Comparison of ENCODE assay signal across 8 cellular contexts in the genomic region with DNA sequence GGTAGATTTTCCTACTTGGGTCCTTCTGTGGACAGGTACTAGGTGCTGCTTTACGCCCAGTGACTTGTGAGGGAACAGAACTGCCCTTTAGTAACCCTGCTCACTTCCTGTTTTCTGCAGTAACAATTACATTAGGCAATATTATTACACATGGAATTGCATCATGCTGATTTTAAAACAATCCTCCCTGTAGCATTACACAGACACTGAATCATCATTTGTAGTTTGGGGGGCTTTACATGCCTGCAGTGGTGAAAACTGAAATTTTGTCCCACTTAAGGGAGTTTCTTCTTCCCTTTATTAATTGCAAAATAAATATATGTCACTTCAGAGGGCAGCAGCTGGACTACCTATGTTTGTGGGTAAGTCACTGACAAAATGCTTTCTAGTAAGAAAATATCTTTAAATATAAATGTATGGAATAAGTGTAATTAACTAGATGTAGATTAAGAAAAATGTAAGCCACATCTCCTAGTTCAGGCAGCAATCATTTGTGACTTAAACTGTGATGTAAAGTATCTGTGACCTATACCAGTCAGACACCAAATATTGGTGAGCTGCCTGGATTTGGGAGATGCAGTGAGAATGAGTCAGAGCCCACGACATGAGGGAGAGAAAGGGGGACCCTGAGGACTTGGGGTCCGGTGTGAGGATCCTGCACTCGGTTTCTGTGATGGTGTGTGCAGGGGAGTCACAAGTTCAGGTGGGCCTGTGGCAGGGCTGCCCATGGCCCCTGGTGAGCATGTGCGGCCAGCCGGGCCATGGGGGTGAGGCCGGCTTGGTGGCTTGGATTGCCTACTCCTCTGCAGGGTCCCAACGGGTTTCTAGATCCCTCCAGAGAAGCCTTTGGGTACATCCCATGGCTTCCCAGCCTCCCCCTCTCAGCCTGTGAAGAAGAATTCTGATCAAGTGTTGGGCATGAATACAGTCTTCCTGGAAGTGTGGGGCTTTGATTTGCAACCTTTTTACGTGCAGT. TPM values are rescaled to one million over a fixed set of nuclear protein-coding genes. Genes with fewer than 3 reads are reported as not detected.
DNase-seq lines count a peak whose midpoint lies in the region; ATAC-seq, FAIRE-seq and TF ChIP-seq lines count a peak whose summit lies in the region.

No MANE protein-coding gene starts in this region.

- H3K36me3 ChIP-seq in GM12878 (ENCODE audit: control insufficient read depth in 2 of 2, insufficient read depth in 2 of 2, low read length in 1 of 2) (no peaks in the 10 kb centered on the region), mesenchymal stem cell (ENCODE audit: control insufficient read depth in 1 of 2, insufficient read depth in 2 of 2, low read depth in 1 of 2, low read length in 2 of 2) (no peaks in the 10 kb centered on the region)

- no peaks in the 10 kb centered on the region for H3K9me3 ChIP-seq in GM12878 (replicated peaks; ENCODE audit: control insufficient read depth, insufficient read depth, low read length)
- no peaks in the 10 kb centered on the region for H3K9me3 ChIP-seq in mesenchymal stem cell (ENCODE audit: control insufficient read depth, low read length)

- H3K4me3 ChIP-seq in GM12865 (ENCODE audit: low read depth, low read length) = no peak overlapping the region
- no peak overlapping the region for H3K4me3 ChIP-seq in GM12878
- H3K4me3 ChIP-seq in mesenchymal stem cell (ENCODE audit: insufficient read depth in 1 of 2, low read depth in 1 of 2, low read length in 2 of 2) = peak overlapping the region in 1 of 2 experiments; percentile 39

- in situ Hi-C loops in GM12878 (cut with MboI) = loop anchor here (25.0 kb wide), 1 partner anchor 1488 kb away; no protein-coding TSS in a partner anchor

- peak in 1 of 2 experiments; percentile 25; a peak in 1 of 4 replicates for TF ChIP-seq EP300 in GM12878 (IDR thresholded peaks at IDR 0.05; ENCODE audit: borderline replicate concordance in 1 of 2, control insufficient read depth in 1 of 2, low read depth in 2 of 2, low read length in 2 of 2)

- FAIRE-seq in GM12878 (lab: Jason Lieb, UNC) = peak; percentile 59

- H3K9ac ChIP-seq in GM12878 (ENCODE audit: control insufficient read depth, insufficient read depth, low read length) = no peak overlapping the region
- H3K9ac ChIP-seq in mesenchymal stem cell (ENCODE audit: low read length) = peak overlapping the region; percentile 61

- no peak overlapping the region for H2AK5ac ChIP-seq in mesenchymal stem cell (ENCODE audit: low read length, severe bottlenecking)

- POLR2A ChIA-PET in GM12878 (lab: Charles Lee) = interaction anchor here (0.6 kb wide), 1 partner anchor 25 kb away, joined by 4 read pairs; no protein-coding TSS in a partner anchor

- H2AFZ ChIP-seq in GM12878 (ENCODE audit: control insufficient read depth, low read depth, low read length) (no peak overlapping the region), mesenchymal stem cell (ENCODE audit: low read depth, low read length) (no peak overlapping the region)

- H3K27me3 ChIP-seq in GM12878 (replicated peaks in 1 of 2; ENCODE audit: control insufficient read depth in 2 of 2, insufficient read depth in 2 of 2, low read length in 1 of 2) (no peaks in the 10 kb centered on the region), mesenchymal stem cell (ENCODE audit: control insufficient read depth in 1 of 2, insufficient read depth in 1 of 2, low read length in 2 of 2) (peaks cover 5 to 20% of the 10 kb centered on the region in 2 experiments)

- H3K23ac ChIP-seq in mesenchymal stem cell (ENCODE audit: low read length in 2 of 2) = no peak overlapping the region

- RAD21 ChIA-PET in GM12878 (lab: Charles Lee; ENCODE audit: unreplicated experiment) = interaction anchor here (1.4 kb wide), 2 partner anchors 11 to 33 kb away, joined by 4 to 5 read pairs; no protein-coding TSS in a partner anchor

- H4K8ac ChIP-seq in mesenchymal stem cell (ENCODE audit: low read length) = no peak overlapping the region

- TF ChIP-seq RAD21 in GM12878 (IDR thresholded peaks at IDR 0.05; ENCODE audit: insufficient read depth, low read depth, low read length) = no peak

- H2BK12ac ChIP-seq in mesenchymal stem cell (ENCODE audit: low read length in 2 of 2) = peak overlapping the region in 1 of 2 experiments; percentile 6

- H3K4me1 ChIP-seq in GM12878 (ENCODE audit: control insufficient read depth, insufficient read depth, low read length) = peaks cover 4% of the 10 kb centered on the region; the same call in 1 of the 2 replicates
- no peaks in the 10 kb centered on the region for H3K4me1 ChIP-seq in mesenchymal stem cell (ENCODE audit: control insufficient read depth, insufficient read depth, low read depth, low read length)

- no peak overlapping the region for H3K14ac ChIP-seq in mesenchymal stem cell (ENCODE audit: low read length in 2 of 2)

- WGBS in GM12878 (ENCODE audit: insufficient coverage, insufficient replicate concordance, low lambda C conversion rate, missing lambda C conversion rate) = 44% methylated on average over 9 of the region's 9 CpGs
- WGBS in mesenchymal stem cell = 78% methylated on average over 9 of the region's 9 CpGs

- H3K4me2 ChIP-seq in GM12878 (ENCODE audit: control insufficient read depth, insufficient read depth) (no peak overlapping the region), mesenchymal stem cell (ENCODE audit: low read length, poor library complexity, severe bottlenecking) (no peak overlapping the region)

- H3K18ac ChIP-seq in mesenchymal stem cell (ENCODE audit: low read depth in 1 of 2, low read length in 2 of 2) = peak overlapping the region in 1 of 2 experiments; percentile 16

- H3K79me1 ChIP-seq in mesenchymal stem cell (replicated peaks; ENCODE audit: low read length, poor library complexity, severe bottlenecking) = no peaks in the 10 kb centered on the region

- no peak overlapping the region for H3K4ac ChIP-seq in mesenchymal stem cell (ENCODE audit: low read depth in 1 of 2, low read length in 2 of 2)

- no TSS peak for BruUV-seq in GM12878 (replicated peaks; lab: Mats Ljungman, UMichigan)

- no peak for TF ChIP-seq CTCF in GM12865 (IDR thresholded peaks at IDR 0.05; ENCODE audit: insufficient read depth, low read depth, low read length, missing control alignments)
- no peak for TF ChIP-seq CTCF in GM12878 (IDR thresholded peaks at IDR 0.05 in 2 of 3, conservative IDR thresholded peaks at IDR 0.05 in 1 of 3; ENCODE audit: control insufficient read depth in 2 of 3, extremely low read depth in 1 of 3, insufficient read depth in 1 of 3, low read depth in 3 of 3, low read length in 3 of 3)
- TF ChIP-seq CTCF in GM10266 (IDR thresholded peaks at IDR 0.05; ENCODE audit: control insufficient read depth, insufficient read depth, low read depth, missing control alignments) = no peak

- H2BK5ac ChIP-seq in mesenchymal stem cell (ENCODE audit: low read depth, low read length, poor library complexity, severe bottlenecking) = no peak overlapping the region

- H2BK120ac ChIP-seq in mesenchymal stem cell (ENCODE audit: low read depth, low read length) = no peak overlapping the region

- H4K20me1 ChIP-seq in GM12878 (ENCODE audit: control insufficient read depth, insufficient read depth) = no peaks in the 10 kb centered on the region

- DNase-seq in GM12865 (ENCODE audit: low read depth) (peak; percentile 48), M059J (ENCODE audit: low read depth) (peak; percentile 21), GM12878 (ENCODE audit: low read depth, low spot score) (peak; percentile 8), mesenchymal stem cell (peak; percentile 66), GM10266 (ENCODE audit: extremely low spot score) (no peak), superior temporal gyrus (ENCODE audit: extremely low spot score) (no peak), globus pallidus (ENCODE audit: low spot score) (no peak)

- H3K79me2 ChIP-seq in GM12878 (ENCODE audit: control insufficient read depth, insufficient read depth, low read length) = no peaks in the 10 kb centered on the region

- intact Hi-C loops in GM12878 (cut with micrococcal nuclease; ENCODE audit: unreplicated experiment) = no loop called here

- H4K91ac ChIP-seq in mesenchymal stem cell (ENCODE audit: low read length) = peak overlapping the region; percentile 64

- SMC1A ChIA-PET in GM12878 (lab: Charles Lee; ENCODE audit: uncharacterized antibody, unreplicated experiment) = interaction anchor here (0.8 to 2.7 kb wide), 8 partner anchors 11 to 59 kb away, joined by 3 to 9 read pairs (median 4); partner anchors contain the start of gene ABCG1

- CTCF ChIA-PET in GM12878 (lab: Yijun Ruan, JAX) = interaction anchor here (0.9 to 1.6 kb wide), 3 partner anchors 10 to 59 kb away, joined by 3 to 6 read pairs (median 4); no protein-coding TSS in a partner anchor

- no peak for TF ChIP-seq POLR2A in GM12878 (IDR thresholded peaks at IDR 0.05; ENCODE audit: low read depth, low read length)

- H2BK15ac ChIP-seq in mesenchymal stem cell (ENCODE audit: low read depth, poor library complexity, severe bottlenecking) = no peak overlapping the region

- H3K27ac ChIP-seq in GM12878 (ENCODE audit: control insufficient read depth, insufficient read depth) (no peak overlapping the region), mesenchymal stem cell (ENCODE audit: low read length, poor library complexity, severe bottlenecking) (no peak overlapping the region)

- peak; percentile 98 for ATAC-seq in GM12878
- ATAC-seq in HG03460 (IDR thresholded peaks at IDR 0.05; ENCODE audit: unreplicated experiment) = no peak

RNA-seq across cellular contexts. Expression of gene ABCG1, which starts 19.2 kb away (rescaled TPM):
- not detected in 2 replicates for total RNA-seq in M059J (2014; rRNA removed; shearing (Covaris generic))
- 8.0 TPM in 2 replicates for total RNA-seq in GM12878 (2013; cell fraction: nucleolus; rRNA removed)
- total RNA-seq in GM12878 (2014; rRNA removed) (8.8 and 9.2 TPM in 2 replicates), GM12878 (2014; rRNA removed; fragmentation: Illumina TruSeq; extraction: Trizol) (5.3 and 6.2 TPM in 2 replicates), GM12878 (2021) (11.2 and 12.4 TPM in 2 replicates)
- 1.2 TPM for polyA plus RNA-seq in GM12878 (2011; ENCODE audit: low read depth)
- polyA plus RNA-seq in GM12878 (2011; rRNA removed) (14.0 and 19.3 TPM in 2 replicates), GM12878 (2014; fragmentation: Illumina TruSeq; extraction: Trizol) (5.9 and 6.1 TPM in 2 replicates), GM12878 (2014; fragmentation: Nextera tagmentation; extraction: Ambion mirVana) (1 to 10 TPM; 2.9 to 3.0 TPM), GM12878 (2014; rRNA removed) (6.9 and 8.0 TPM in 2 replicates), GM12878 (2016; fragmentation: Nextera tagmentation; extraction: Ambion mirVana) (1 to 10 TPM in 1 of 2 experiments, under 1 TPM in 1; 0.59 to 1.3 TPM)
- 23.8 and 25.9 TPM in 2 replicates for polyA plus RNA-seq in GM12878 (2011; cell fraction: cytosol; rRNA removed)
- polyA plus RNA-seq in GM12878 (2011; cell fraction: nucleus; rRNA removed) = 34.2 and 36.9 TPM in 2 replicates
- polyA plus RNA-seq in GM12878 (2012) = 1.5 and 4.0 TPM in 2 replicates
- polyA minus RNA-seq in GM12878 (2011; rRNA and poly(A)+ RNA removed) = 25.7 and 35.5 TPM in 2 replicates
- polyA minus RNA-seq in GM12878 (2011; cell fraction: cytosol; rRNA and poly(A)+ RNA removed) = 9.1 and 12.7 TPM in 2 replicates
- polyA minus RNA-seq in GM12878 (2011; cell fraction: nucleus; rRNA and poly(A)+ RNA removed) = 9.8 and 15.8 TPM in 2 replicates
- 3.1 TPM for polyA plus RNA-seq in mesenchymal stem cell (2013, experiment 1 of 2)
- 3.1 TPM for polyA plus RNA-seq in mesenchymal stem cell (2013, experiment 2 of 2)

Comparison
In these comparisons a context has a peak if more than half of its experiments do, and no peak if none do; other contexts are left out.
1. DNase-seq: peak in GM12865 (single experiment), M059J (single experiment), GM12878 (single experiment) and mesenchymal stem cell (single experiment); none in GM10266 (single experiment), superior temporal gyrus (single experiment) and globus pallidus (single experiment).